In the genomic region with DNA sequence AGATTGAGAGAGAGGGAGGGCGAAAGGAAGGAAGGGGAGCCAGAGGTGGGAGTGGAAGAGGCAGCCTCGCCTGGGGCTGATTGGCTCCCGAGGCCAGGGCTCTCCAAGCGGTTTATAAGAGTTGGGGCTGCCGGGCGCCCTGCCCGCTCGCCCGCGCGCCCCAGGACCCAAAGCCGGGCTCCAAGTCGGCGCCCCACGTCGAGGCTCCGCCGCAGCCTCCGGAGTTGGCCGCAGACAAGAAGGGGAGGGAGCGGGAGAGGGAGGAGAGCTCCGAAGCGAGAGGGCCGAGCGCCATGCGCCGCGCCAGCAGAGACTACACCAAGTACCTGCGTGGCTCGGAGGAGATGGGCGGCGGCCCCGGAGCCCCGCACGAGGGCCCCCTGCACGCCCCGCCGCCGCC, we compare ENCODE assay signal across 1 cellular context.
A peak's percentile ranks its signal among the peaks of the same experiment; 100 is the strongest.
TF ChIP-seq lines count a peak whose summit lies in the region.

A gene with protein sequence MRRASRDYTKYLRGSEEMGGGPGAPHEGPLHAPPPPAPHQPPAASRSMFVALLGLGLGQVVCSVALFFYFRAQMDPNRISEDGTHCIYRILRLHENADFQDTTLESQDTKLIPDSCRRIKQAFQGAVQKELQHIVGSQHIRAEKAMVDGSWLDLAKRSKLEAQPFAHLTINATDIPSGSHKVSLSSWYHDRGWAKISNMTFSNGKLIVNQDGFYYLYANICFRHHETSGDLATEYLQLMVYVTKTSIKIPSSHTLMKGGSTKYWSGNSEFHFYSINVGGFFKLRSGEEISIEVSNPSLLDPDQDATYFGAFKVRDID (plus strand): TSS at position 142 of the 400 bp plus-strand sequence. CDS start 152 bp downstream, at position 294.

TF ChIP-seq in WTC11, 78 proteins besides CTCF, POLR2A, EP300 and RAD21 (continued from another document):
- TF ChIP-seq, protein P1, sequence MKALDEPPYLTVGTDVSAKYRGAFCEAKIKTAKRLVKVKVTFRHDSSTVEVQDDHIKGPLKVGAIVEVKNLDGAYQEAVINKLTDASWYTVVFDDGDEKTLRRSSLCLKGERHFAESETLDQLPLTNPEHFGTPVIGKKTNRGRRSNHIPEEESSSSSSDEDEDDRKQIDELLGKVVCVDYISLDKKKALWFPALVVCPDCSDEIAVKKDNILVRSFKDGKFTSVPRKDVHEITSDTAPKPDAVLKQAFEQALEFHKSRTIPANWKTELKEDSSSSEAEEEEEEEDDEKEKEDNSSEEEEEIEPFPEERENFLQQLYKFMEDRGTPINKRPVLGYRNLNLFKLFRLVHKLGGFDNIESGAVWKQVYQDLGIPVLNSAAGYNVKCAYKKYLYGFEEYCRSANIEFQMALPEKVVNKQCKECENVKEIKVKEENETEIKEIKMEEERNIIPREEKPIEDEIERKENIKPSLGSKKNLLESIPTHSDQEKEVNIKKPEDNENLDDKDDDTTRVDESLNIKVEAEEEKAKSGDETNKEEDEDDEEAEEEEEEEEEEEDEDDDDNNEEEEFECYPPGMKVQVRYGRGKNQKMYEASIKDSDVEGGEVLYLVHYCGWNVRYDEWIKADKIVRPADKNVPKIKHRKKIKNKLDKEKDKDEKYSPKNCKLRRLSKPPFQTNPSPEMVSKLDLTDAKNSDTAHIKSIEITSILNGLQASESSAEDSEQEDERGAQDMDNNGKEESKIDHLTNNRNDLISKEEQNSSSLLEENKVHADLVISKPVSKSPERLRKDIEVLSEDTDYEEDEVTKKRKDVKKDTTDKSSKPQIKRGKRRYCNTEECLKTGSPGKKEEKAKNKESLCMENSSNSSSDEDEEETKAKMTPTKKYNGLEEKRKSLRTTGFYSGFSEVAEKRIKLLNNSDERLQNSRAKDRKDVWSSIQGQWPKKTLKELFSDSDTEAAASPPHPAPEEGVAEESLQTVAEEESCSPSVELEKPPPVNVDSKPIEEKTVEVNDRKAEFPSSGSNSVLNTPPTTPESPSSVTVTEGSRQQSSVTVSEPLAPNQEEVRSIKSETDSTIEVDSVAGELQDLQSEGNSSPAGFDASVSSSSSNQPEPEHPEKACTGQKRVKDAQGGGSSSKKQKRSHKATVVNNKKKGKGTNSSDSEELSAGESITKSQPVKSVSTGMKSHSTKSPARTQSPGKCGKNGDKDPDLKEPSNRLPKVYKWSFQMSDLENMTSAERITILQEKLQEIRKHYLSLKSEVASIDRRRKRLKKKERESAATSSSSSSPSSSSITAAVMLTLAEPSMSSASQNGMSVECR (CRISPR knock-in tag; IDR thresholded peaks at IDR 0.05; ENCODE audit: borderline replicate concordance): no peak
- TF ChIP-seq ZNF396 (CRISPR knock-in tag; IDR thresholded peaks at IDR 0.05; ENCODE audit: borderline replicate concordance): no peak
- TF ChIP-seq, protein P2, sequence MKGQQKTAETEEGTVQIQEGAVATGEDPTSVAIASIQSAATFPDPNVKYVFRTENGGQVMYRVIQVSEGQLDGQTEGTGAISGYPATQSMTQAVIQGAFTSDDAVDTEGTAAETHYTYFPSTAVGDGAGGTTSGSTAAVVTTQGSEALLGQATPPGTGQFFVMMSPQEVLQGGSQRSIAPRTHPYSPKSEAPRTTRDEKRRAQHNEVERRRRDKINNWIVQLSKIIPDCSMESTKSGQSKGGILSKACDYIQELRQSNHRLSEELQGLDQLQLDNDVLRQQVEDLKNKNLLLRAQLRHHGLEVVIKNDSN (CRISPR knock-in tag; IDR thresholded peaks at IDR 0.05): 0 out of 2 replicates have a peak, but pooled peaks have one; percentile 23
- no peak for TF ChIP-seq ATF1 (CRISPR knock-in tag; IDR thresholded peaks at IDR 0.05)
- TF ChIP-seq ZNF416 (CRISPR knock-in tag; IDR thresholded peaks at IDR 0.05): no peak
- no peak for TF ChIP-seq TP53 (CRISPR knock-in tag; IDR thresholded peaks at IDR 0.05)
- TF ChIP-seq, protein P3, sequence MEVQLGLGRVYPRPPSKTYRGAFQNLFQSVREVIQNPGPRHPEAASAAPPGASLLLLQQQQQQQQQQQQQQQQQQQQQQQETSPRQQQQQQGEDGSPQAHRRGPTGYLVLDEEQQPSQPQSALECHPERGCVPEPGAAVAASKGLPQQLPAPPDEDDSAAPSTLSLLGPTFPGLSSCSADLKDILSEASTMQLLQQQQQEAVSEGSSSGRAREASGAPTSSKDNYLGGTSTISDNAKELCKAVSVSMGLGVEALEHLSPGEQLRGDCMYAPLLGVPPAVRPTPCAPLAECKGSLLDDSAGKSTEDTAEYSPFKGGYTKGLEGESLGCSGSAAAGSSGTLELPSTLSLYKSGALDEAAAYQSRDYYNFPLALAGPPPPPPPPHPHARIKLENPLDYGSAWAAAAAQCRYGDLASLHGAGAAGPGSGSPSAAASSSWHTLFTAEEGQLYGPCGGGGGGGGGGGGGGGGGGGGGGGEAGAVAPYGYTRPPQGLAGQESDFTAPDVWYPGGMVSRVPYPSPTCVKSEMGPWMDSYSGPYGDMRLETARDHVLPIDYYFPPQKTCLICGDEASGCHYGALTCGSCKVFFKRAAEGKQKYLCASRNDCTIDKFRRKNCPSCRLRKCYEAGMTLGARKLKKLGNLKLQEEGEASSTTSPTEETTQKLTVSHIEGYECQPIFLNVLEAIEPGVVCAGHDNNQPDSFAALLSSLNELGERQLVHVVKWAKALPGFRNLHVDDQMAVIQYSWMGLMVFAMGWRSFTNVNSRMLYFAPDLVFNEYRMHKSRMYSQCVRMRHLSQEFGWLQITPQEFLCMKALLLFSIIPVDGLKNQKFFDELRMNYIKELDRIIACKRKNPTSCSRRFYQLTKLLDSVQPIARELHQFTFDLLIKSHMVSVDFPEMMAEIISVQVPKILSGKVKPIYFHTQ (CRISPR knock-in tag; IDR thresholded peaks at IDR 0.05): no peak
- TF ChIP-seq, protein P4, sequence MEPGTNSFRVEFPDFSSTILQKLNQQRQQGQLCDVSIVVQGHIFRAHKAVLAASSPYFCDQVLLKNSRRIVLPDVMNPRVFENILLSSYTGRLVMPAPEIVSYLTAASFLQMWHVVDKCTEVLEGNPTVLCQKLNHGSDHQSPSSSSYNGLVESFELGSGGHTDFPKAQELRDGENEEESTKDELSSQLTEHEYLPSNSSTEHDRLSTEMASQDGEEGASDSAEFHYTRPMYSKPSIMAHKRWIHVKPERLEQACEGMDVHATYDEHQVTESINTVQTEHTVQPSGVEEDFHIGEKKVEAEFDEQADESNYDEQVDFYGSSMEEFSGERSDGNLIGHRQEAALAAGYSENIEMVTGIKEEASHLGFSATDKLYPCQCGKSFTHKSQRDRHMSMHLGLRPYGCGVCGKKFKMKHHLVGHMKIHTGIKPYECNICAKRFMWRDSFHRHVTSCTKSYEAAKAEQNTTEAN (CRISPR knock-in tag; IDR thresholded peaks at IDR 0.05): peak; percentile 15; the same call in 1 of the 2 replicates
- TF ChIP-seq, protein P5, sequence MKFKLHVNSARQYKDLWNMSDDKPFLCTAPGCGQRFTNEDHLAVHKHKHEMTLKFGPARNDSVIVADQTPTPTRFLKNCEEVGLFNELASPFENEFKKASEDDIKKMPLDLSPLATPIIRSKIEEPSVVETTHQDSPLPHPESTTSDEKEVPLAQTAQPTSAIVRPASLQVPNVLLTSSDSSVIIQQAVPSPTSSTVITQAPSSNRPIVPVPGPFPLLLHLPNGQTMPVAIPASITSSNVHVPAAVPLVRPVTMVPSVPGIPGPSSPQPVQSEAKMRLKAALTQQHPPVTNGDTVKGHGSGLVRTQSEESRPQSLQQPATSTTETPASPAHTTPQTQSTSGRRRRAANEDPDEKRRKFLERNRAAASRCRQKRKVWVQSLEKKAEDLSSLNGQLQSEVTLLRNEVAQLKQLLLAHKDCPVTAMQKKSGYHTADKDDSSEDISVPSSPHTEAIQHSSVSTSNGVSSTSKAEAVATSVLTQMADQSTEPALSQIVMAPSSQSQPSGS (CRISPR knock-in tag; IDR thresholded peaks at IDR 0.05; ENCODE audit: borderline replicate concordance, low read depth): no peak
- no peak for TF ChIP-seq ZNF232 (CRISPR knock-in tag; IDR thresholded peaks at IDR 0.05)
- TF ChIP-seq, protein P6, sequence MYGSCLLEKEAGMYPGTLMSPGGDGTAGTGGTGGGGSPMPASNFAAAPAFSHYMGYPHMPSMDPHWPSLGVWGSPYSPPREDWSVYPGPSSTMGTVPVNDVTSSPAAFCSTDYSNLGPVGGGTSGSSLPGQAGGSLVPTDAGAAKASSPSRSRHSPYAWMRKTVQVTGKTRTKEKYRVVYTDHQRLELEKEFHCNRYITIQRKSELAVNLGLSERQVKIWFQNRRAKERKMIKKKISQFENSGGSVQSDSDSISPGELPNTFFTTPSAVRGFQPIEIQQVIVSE (CRISPR knock-in tag; IDR thresholded peaks at IDR 0.05; ENCODE audit: borderline replicate concordance): no peak
- TF ChIP-seq, protein P7, sequence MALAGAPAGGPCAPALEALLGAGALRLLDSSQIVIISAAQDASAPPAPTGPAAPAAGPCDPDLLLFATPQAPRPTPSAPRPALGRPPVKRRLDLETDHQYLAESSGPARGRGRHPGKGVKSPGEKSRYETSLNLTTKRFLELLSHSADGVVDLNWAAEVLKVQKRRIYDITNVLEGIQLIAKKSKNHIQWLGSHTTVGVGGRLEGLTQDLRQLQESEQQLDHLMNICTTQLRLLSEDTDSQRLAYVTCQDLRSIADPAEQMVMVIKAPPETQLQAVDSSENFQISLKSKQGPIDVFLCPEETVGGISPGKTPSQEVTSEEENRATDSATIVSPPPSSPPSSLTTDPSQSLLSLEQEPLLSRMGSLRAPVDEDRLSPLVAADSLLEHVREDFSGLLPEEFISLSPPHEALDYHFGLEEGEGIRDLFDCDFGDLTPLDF (CRISPR knock-in tag; IDR thresholded peaks at IDR 0.05): no peak
- TF ChIP-seq SP1 (CRISPR knock-in tag; conservative IDR thresholded peaks at IDR 0.05): 0 out of 2 replicates have a peak, but pooled peaks have one; percentile 29
- peak; percentile 25; the same call in 1 of the 2 replicates for TF ChIP-seq ETV6 (CRISPR knock-in tag; IDR thresholded peaks at IDR 0.05)
